In the genomic region with DNA sequence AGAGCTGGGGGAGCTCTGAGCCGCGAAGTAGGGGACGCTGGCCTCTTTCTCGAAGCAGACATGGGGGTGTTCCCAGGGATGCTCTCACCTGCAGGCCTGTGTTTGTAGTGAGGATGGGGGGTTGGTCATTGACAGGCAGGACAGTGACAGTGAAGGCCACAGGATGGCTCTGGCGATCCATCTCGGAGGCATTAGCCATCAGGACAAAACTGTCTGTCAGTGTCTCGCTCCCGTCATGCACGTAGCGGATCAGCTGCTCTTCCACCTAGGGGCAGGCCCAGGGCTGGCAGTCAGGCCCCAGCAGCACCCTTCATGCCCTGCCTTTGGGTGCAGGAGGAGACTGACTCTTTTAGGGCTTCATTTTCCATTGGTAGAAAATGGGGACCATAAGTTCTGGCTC, we compare ENCODE assay signal across 19 cellular contexts. TPM values are rescaled to one million over a fixed set of nuclear protein-coding genes. Genes with fewer than 3 reads are reported as not detected.
A peak's percentile ranks its signal among the peaks of the same experiment; 100 is the strongest.
DNase-seq lines count a peak whose midpoint lies in the region; ATAC-seq, FAIRE-seq and TF ChIP-seq lines count a peak whose summit lies in the region.
"Had no signal": no experiment of that assay in that cellular context is flagged by ENCODE, and none has a peak within 500 bp of the region (broad histone marks: within the 10 kb centered on the region; RNA-seq: fewer than 3 reads in every experiment).

No MANE protein-coding gene starts in this region.

- peak; percentile 25 for DNase-seq in NCI-H82 (lab: John Stamatoyannopoulos, UW)
- no peak for DNase-seq in NCI-H82 treated with DMSO at 0.1 percent for 48 hours (lab: John Stamatoyannopoulos, UW; ENCODE audit: unreplicated experiment)
- no peak for DNase-seq in astrocyte (ENCODE audit: low read depth)
- DNase-seq in neural progenitor cell (ENCODE audit: low spot score): no peak
- no peak for DNase-seq in lower leg skin (ENCODE audit: low spot score in 2 of 2)
- no peak for DNase-seq in effector memory CD8-positive, alpha-beta T cell
- DNase-seq: C1 segment of cervical spinal cord, DMS 273 treated with DMSO at 0.1 percent for 48 hours, NCI-H1694 treated with DMSO at 0.1 percent for 48 hours, NCI-H526 treated with DMSO at 0.1 percent for 48 hours, PC-9 had no signal

- H3K27ac Mint-ChIP-seq in astrocyte (ENCODE audit: unreplicated experiment) (peak overlapping the region; percentile 10), neural progenitor cell (no peak overlapping the region)
- H3K27ac Mint-ChIP-seq in effector memory CD8-positive, alpha-beta T cell: no peak overlapping the region

- 0 out of 2 replicates have a peak overlapping the region, but pooled peaks have one; percentile 41 for H2AFZ ChIP-seq in KMS-11 (ENCODE audit: low read depth)
- no peak overlapping the region for H2AFZ ChIP-seq in astrocyte (ENCODE audit: low read depth, low read length)
- no peak overlapping the region for H2AFZ ChIP-seq in neural progenitor cell (replicated peaks)
- H2AFZ ChIP-seq: PC-9 had no signal

- ATAC-seq in GM21825 (IDR thresholded peaks at IDR 0.05; ENCODE audit: unreplicated experiment): no peak
- ATAC-seq in effector memory CD8-positive, alpha-beta T cell (replicated peaks): no peak
- ATAC-seq: Right ventricle myocardium inferior had no signal

- no peak overlapping the region for H3K9ac ChIP-seq in KMS-11
- no peak overlapping the region for H3K9ac ChIP-seq in astrocyte (ENCODE audit: low read length)
- no peak overlapping the region for H3K9ac ChIP-seq in neural progenitor cell

- H3K4me1 ChIP-seq in KMS-11 (ENCODE audit: low read depth, poor library complexity, severe bottlenecking) (no peaks in the 10 kb centered on the region), astrocyte (ENCODE audit: insufficient read depth, low read length) (no peaks in the 10 kb centered on the region), neural progenitor cell (peaks cover 8% of the 10 kb centered on the region)

- H3K27me3 Mint-ChIP-seq in astrocyte (ENCODE audit: low read depth, unreplicated experiment) (no peaks in the 10 kb centered on the region), neural progenitor cell (ENCODE audit: insufficient read depth, low read depth) (peaks cover 7% of the 10 kb centered on the region)
- peaks cover 7 to 10% of the 10 kb centered on the region in 2 donors for H3K27me3 Mint-ChIP-seq in effector memory CD8-positive, alpha-beta T cell

- 85 to 88% methylated on average over 10 of the region's 10 CpGs for WGBS in lower leg skin, 2 donors

- H3K4me3 Mint-ChIP-seq in astrocyte (ENCODE audit: unreplicated experiment): no peak overlapping the region
- peak overlapping the region; percentile 30 for H3K4me3 Mint-ChIP-seq in neural progenitor cell
- no peak overlapping the region for H3K4me3 Mint-ChIP-seq in effector memory CD8-positive, alpha-beta T cell

- H3F3A ChIP-seq in neural progenitor cell (ENCODE audit: low read depth): peaks cover 7% of the 10 kb centered on the region

- H3K27ac ChIP-seq in KMS-11: no peak overlapping the region
- H3K27ac ChIP-seq in astrocyte (ENCODE audit: low read depth, low read length): no peak overlapping the region
- H3K27ac ChIP-seq in neural progenitor cell: no peak overlapping the region
- H3K27ac ChIP-seq: HL-60, PC-9, SK-N-MC had no signal

- H4K20me1 ChIP-seq in KMS-11 (ENCODE audit: insufficient read depth): no peaks in the 10 kb centered on the region
- H4K20me1 ChIP-seq in astrocyte (ENCODE audit: insufficient read depth, low read length): peaks cover 25% of the 10 kb centered on the region
- no peaks in the 10 kb centered on the region for H4K20me1 ChIP-seq in neural progenitor cell (ENCODE audit: low read depth)

- H3K79me2 ChIP-seq in KMS-11 (ENCODE audit: insufficient read depth, low read depth) (no peaks in the 10 kb centered on the region), astrocyte (ENCODE audit: insufficient read depth, low read length) (no peaks in the 10 kb centered on the region), neural progenitor cell (ENCODE audit: low read depth) (no peaks in the 10 kb centered on the region)

- TF ChIP-seq POLR2A in lower leg skin (IDR thresholded peaks at IDR 0.05): no peak

- FAIRE-seq in astrocyte (lab: Jason Lieb, UNC): no peak
- FAIRE-seq: A204.1, H54 had no signal

- H3K27me3 ChIP-seq in KMS-11 (ENCODE audit: insufficient read depth, low read depth) (no peaks in the 10 kb centered on the region), astrocyte (ENCODE audit: insufficient read depth, low read length) (no peaks in the 10 kb centered on the region), neural progenitor cell (no peaks in the 10 kb centered on the region)

- H3K9me3 ChIP-seq in astrocyte (ENCODE audit: insufficient read depth, low read depth, low read length) (no peaks in the 10 kb centered on the region), neural progenitor cell (ENCODE audit: low read depth) (no peaks in the 10 kb centered on the region)

- peaks cover 12% of the 10 kb centered on the region for H3K36me3 Mint-ChIP-seq in astrocyte (ENCODE audit: low read depth, unreplicated experiment)
- H3K36me3 Mint-ChIP-seq in neural progenitor cell: no peaks in the 10 kb centered on the region
- H3K36me3 Mint-ChIP-seq in effector memory CD8-positive, alpha-beta T cell (ENCODE audit: insufficient read depth): no peaks in the 10 kb centered on the region

- H3K36me3 ChIP-seq in KMS-11 (ENCODE audit: insufficient read depth): no peaks in the 10 kb centered on the region
- H3K36me3 ChIP-seq in astrocyte (ENCODE audit: insufficient read depth, low read length): peaks cover 13% of the 10 kb centered on the region
- no peaks in the 10 kb centered on the region for H3K36me3 ChIP-seq in neural progenitor cell

- H3K4me1 Mint-ChIP-seq in astrocyte (ENCODE audit: low read depth, unreplicated experiment): peaks cover 2% of the 10 kb centered on the region
- H3K4me1 Mint-ChIP-seq in neural progenitor cell: peaks cover 15% of the 10 kb centered on the region
- peaks cover 0 to 2% of the 10 kb centered on the region in 2 donors for H3K4me1 Mint-ChIP-seq in effector memory CD8-positive, alpha-beta T cell (ENCODE audit: low read depth in 2 of 2)

- TF ChIP-seq CTCF in KMS-11 (conservative IDR thresholded peaks at IDR 0.05; ENCODE audit: low read depth, low read length) (no peak), astrocyte (IDR thresholded peaks at IDR 0.05; ENCODE audit: insufficient read depth, low read depth, low read length) (no peak), neural progenitor cell (IDR thresholded peaks at IDR 0.05) (no peak), lower leg skin (IDR thresholded peaks at IDR 0.05) (no peak)

- H3K9me3 Mint-ChIP-seq in astrocyte (ENCODE audit: unreplicated experiment) (no peaks in the 10 kb centered on the region), neural progenitor cell (no peaks in the 10 kb centered on the region)
- no peaks in the 10 kb centered on the region for H3K9me3 Mint-ChIP-seq in effector memory CD8-positive, alpha-beta T cell

- H3K4me3 ChIP-seq in KMS-11 (IDR thresholded peaks at IDR 0.05; ENCODE audit: insufficient read depth, low read depth, low read length) (no peak overlapping the region), astrocyte (ENCODE audit: insufficient read depth, low read depth, low read length) (no peak overlapping the region), neural progenitor cell (no peak overlapping the region), lower leg skin (ENCODE audit: low read depth, poor library complexity, severe bottlenecking) (no peak overlapping the region)
- H3K4me3 ChIP-seq: PC-9, SK-N-MC had no signal

- H3K4me2 ChIP-seq in KMS-11 (no peak overlapping the region), astrocyte (ENCODE audit: low read length) (no peak overlapping the region), neural progenitor cell (no peak overlapping the region)
- H3K4me2 ChIP-seq: PC-9 had no signal

- intact Hi-C loops in lower leg skin (cut with DNase I; ENCODE audit: low total_unique reads): loop anchor here (5.0 kb wide), 1 partner anchor 118 kb away; no protein-coding TSS in a partner anchor

RNA-seq across cellular contexts. Expression of gene CSPG4, which starts 28.0 kb away (rescaled TPM):
- 26.9 and 47.8 TPM in 2 replicates for total RNA-seq in astrocyte
- 0.07 and 0.37 TPM in 2 replicates for total RNA-seq in neural progenitor cell (ENCODE audit: low replicate concordance)
- 10 to 100 TPM in 2 of 4 donors, 1 to 10 TPM in 2; 9.1 to 28.7 (median 10.5) TPM for total RNA-seq in lower leg skin
- total RNA-seq: T-helper 1 cell treated with Interleukin-12 subunit alpha and Interleukin-12 subunit beta and Interleukin-4 antibody, amounts not matched to agents 30 ng/mL and 1 ng/mL, for 36 hours had no signal

RNA-seq across cellular contexts. Expression of gene SNX33, which starts 36.9 kb away (rescaled TPM):
- 22.3 and 25.6 TPM in 2 replicates for total RNA-seq in astrocyte
- total RNA-seq in neural progenitor cell (ENCODE audit: low replicate concordance): 10.1 and 20.7 TPM in 2 replicates
- 10 to 100 TPM; 24.8 to 40.5 (median 35.5) TPM for total RNA-seq in lower leg skin

RNA-seq across cellular contexts. Expression of gene IMP3, which starts 44.6 kb away (rescaled TPM):
- total RNA-seq in astrocyte: 43.9 and 48.4 TPM in 2 replicates
- 62.1 and 96.1 TPM in 2 replicates for total RNA-seq in neural progenitor cell (ENCODE audit: low replicate concordance)
- total RNA-seq in lower leg skin: 100 to 1,000 TPM; 161 to 204 (median 185) TPM

RNA-seq across cellular contexts. Expression of gene SNUPN, which starts 59.1 kb away (rescaled TPM):
- total RNA-seq in astrocyte (15.9 and 17.0 TPM in 2 replicates), neural progenitor cell (ENCODE audit: low replicate concordance) (18.4 and 20.7 TPM in 2 replicates), lower leg skin (10 to 100 TPM; 16.5 to 19.7 (median 18.1) TPM)
